Comparison of ENCODE assay signal across 16 cellular contexts in genomic region chr3:16058511-16058910, GRCh38.
DNase-seq lines count a peak whose midpoint lies in the region; ATAC-seq and TF ChIP-seq lines count a peak whose summit lies in the region.
"Had no signal": no experiment of that assay in that cellular context is flagged by ENCODE, and none has a peak within 500 bp of the region (broad histone marks: within the 10 kb centered on the region; RNA-seq: fewer than 3 reads in every experiment).

No MANE protein-coding gene starts in this region.

- H3K27me3 ChIP-seq in foreskin keratinocyte (no peaks in the 10 kb centered on the region), skeletal muscle tissue (ENCODE audit: control insufficient read depth in 3 of 3, insufficient read depth in 3 of 3, low read length in 3 of 3) (no peaks in the 10 kb centered on the region)

- ATAC-seq in foreskin keratinocyte (no peak), GM21423 (IDR thresholded peaks at IDR 0.05; ENCODE audit: unreplicated experiment) (no peak), HG02981 (IDR thresholded peaks at IDR 0.05; ENCODE audit: unreplicated experiment) (no peak)
- ATAC-seq: naive thymus-derived CD4-positive, alpha-beta T cell; stimulated activated naive B cell treated with anti-CD40 and anti-IgM and Interleukin-4, amounts not matched to agents 10 μg/mL and 1 μg/mL and 100 μg/mL, for 72 hours had no signal

- H3K36me3 ChIP-seq in skeletal muscle tissue (ENCODE audit: control insufficient read depth in 3 of 3, insufficient read depth in 3 of 3, low read length in 3 of 3), result no peaks in the 10 kb centered on the region

- H3K4me3 ChIP-seq in skeletal muscle tissue (ENCODE audit: low read length in 3 of 3), result no peak overlapping the region

- H3K4me1 ChIP-seq in foreskin keratinocyte (peaks cover 16% of the 10 kb centered on the region), skeletal muscle tissue (ENCODE audit: control insufficient read depth in 3 of 3, insufficient read depth in 3 of 3, low read length in 3 of 3) (peaks cover 34 to 48% (median 43%) of the 10 kb centered on the region in 3 donors)

- H3K27ac ChIP-seq in foreskin keratinocyte, result peak overlapping the region; percentile 84
- H3K27ac ChIP-seq in skeletal muscle tissue (ENCODE audit: low read depth, low read length), result peak overlapping the region; percentile 70

- peak; percentile 49 for DNase-seq in EH (ENCODE audit: low read depth)
- DNase-seq in amniotic epithelial cell (ENCODE audit: low read depth), result peak; percentile 34
- DNase-seq in foreskin keratinocyte, result peak in 1 of 2 donors; percentile 61
- DNase-seq in putamen (ENCODE audit: low spot score), result no peak
- no peak for DNase-seq in NCI-H69 (lab: John Stamatoyannopoulos, UW)
- DNase-seq: activated effector memory CD4-positive, alpha-beta T cell treated with anti-CD3 and anti-CD28 coated beads, Interleukin-2, amount 50 U/mL, for 16 hours; AML-193; DMS 273 treated with DMSO at 0.1 percent for 48 hours; glutamatergic neuron; kidney glomerular epithelial cell; naive thymus-derived CD4-positive, alpha-beta T cell; NCI-H226; stimulated activated naive B cell treated with anti-CD40 and anti-IgM and Interleukin-4, amounts not matched to agents 10 μg/mL and 1 μg/mL and 100 μg/mL, for 72 hours had no signal

- TF ChIP-seq CTCF in foreskin keratinocyte (conservative IDR thresholded peaks at IDR 0.05), result no peak

- H3K9ac ChIP-seq in skeletal muscle tissue (ENCODE audit: low read depth in 1 of 3, low read length in 3 of 3), result no peak overlapping the region

- H3K9me3 ChIP-seq in skeletal muscle tissue (ENCODE audit: control insufficient read depth in 3 of 3, low read length in 3 of 3), result no peaks in the 10 kb centered on the region

Comparison
In these comparisons a context has a peak if more than half of its experiments do, and no peak if none do; other contexts are left out.
1. DNase-seq: peak in EH (single experiment) and amniotic epithelial cell (single experiment); none in putamen (single experiment) and NCI-H69 (single experiment).